In the genomic region with DNA sequence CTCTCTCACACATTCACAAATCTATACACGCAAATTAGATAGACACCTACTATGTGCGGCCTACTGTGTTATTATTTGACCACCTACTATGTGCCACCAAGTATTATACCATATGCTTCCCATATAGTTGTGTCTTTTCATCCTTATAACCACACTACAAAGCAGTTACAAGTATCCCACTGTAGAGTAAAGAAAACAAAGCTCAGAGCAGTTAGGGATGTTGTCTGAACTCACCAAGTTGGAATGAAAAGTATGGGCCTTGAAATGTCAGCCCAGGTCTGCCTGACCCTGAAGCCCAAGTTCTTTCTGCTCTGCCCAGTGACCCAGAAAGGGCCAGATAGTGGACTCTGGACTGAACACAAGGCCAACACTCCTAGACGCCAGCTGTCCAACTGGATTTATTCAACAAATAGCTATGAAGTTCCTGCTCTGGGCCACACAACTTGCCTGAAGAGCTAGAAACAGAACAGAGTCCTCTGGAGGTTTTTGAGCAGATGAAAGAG, we compare ENCODE assay signal across 2 cellular contexts.
A peak's percentile ranks its signal among the peaks of the same experiment; 100 is the strongest.
TF ChIP-seq lines count a peak whose summit lies in the region.

No MANE protein-coding gene starts in this region.

TF ChIP-seq in K562, 482 proteins besides CTCF, POLR2A, EP300 and RAD21:
- TF ChIP-seq, protein P1, sequence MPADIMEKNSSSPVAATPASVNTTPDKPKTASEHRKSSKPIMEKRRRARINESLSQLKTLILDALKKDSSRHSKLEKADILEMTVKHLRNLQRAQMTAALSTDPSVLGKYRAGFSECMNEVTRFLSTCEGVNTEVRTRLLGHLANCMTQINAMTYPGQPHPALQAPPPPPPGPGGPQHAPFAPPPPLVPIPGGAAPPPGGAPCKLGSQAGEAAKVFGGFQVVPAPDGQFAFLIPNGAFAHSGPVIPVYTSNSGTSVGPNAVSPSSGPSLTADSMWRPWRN (IDR thresholded peaks at IDR 0.05; ENCODE audit: low read depth) = no peak
- TF ChIP-seq SMARCA4 (IDR thresholded peaks at IDR 0.05) = no peak
- TF ChIP-seq ZKSCAN1 (IDR thresholded peaks at IDR 0.05; ENCODE audit: low read depth, low read length) = peak; percentile 89
- TF ChIP-seq RFX1 (IDR thresholded peaks at IDR 0.05) = no peak
- TF ChIP-seq SUPT5H (IDR thresholded peaks at IDR 0.05) = no peak
- no peak for TF ChIP-seq ZNF584 (CRISPR knock-in tag; IDR thresholded peaks at IDR 0.05; ENCODE audit: low read depth)

TF ChIP-seq in liver, 16 proteins besides CTCF, POLR2A, EP300 and RAD21:
- TF ChIP-seq NR2F2 (IDR thresholded peaks at IDR 0.05) (peak; percentile 68), HNF4A (conservative IDR thresholded peaks at IDR 0.05) (peak; percentile 84 to 87), RXRA (IDR thresholded peaks at IDR 0.05) (peak; percentile 63 to 70), JUND (IDR thresholded peaks at IDR 0.05) (peak in 1 of 2 donors; percentile 22), EGR1 (IDR thresholded peaks at IDR 0.05; ENCODE audit: low read depth in 2 of 2) (no peak), HNF4G (IDR thresholded peaks at IDR 0.05) (peak; percentile 33), TAF1 (conservative IDR thresholded peaks at IDR 0.05) (no peak), SP1 (IDR thresholded peaks at IDR 0.05) (peak; percentile 45)
- TF ChIP-seq, protein P2, sequence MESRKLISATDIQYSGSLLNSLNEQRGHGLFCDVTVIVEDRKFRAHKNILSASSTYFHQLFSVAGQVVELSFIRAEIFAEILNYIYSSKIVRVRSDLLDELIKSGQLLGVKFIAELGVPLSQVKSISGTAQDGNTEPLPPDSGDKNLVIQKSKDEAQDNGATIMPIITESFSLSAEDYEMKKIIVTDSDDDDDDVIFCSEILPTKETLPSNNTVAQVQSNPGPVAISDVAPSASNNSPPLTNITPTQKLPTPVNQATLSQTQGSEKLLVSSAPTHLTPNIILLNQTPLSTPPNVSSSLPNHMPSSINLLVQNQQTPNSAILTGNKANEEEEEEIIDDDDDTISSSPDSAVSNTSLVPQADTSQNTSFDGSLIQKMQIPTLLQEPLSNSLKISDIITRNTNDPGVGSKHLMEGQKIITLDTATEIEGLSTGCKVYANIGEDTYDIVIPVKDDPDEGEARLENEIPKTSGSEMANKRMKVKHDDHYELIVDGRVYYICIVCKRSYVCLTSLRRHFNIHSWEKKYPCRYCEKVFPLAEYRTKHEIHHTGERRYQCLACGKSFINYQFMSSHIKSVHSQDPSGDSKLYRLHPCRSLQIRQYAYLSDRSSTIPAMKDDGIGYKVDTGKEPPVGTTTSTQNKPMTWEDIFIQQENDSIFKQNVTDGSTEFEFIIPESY (IDR thresholded peaks at IDR 0.05) = no peak
- TF ChIP-seq, protein P3, sequence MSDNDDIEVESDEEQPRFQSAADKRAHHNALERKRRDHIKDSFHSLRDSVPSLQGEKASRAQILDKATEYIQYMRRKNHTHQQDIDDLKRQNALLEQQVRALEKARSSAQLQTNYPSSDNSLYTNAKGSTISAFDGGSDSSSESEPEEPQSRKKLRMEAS (IDR thresholded peaks at IDR 0.05) = peak; percentile 21
- TF ChIP-seq, protein P4, sequence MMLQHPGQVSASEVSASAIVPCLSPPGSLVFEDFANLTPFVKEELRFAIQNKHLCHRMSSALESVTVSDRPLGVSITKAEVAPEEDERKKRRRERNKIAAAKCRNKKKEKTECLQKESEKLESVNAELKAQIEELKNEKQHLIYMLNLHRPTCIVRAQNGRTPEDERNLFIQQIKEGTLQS (IDR thresholded peaks at IDR 0.05) = no peak
- TF ChIP-seq, protein P5, sequence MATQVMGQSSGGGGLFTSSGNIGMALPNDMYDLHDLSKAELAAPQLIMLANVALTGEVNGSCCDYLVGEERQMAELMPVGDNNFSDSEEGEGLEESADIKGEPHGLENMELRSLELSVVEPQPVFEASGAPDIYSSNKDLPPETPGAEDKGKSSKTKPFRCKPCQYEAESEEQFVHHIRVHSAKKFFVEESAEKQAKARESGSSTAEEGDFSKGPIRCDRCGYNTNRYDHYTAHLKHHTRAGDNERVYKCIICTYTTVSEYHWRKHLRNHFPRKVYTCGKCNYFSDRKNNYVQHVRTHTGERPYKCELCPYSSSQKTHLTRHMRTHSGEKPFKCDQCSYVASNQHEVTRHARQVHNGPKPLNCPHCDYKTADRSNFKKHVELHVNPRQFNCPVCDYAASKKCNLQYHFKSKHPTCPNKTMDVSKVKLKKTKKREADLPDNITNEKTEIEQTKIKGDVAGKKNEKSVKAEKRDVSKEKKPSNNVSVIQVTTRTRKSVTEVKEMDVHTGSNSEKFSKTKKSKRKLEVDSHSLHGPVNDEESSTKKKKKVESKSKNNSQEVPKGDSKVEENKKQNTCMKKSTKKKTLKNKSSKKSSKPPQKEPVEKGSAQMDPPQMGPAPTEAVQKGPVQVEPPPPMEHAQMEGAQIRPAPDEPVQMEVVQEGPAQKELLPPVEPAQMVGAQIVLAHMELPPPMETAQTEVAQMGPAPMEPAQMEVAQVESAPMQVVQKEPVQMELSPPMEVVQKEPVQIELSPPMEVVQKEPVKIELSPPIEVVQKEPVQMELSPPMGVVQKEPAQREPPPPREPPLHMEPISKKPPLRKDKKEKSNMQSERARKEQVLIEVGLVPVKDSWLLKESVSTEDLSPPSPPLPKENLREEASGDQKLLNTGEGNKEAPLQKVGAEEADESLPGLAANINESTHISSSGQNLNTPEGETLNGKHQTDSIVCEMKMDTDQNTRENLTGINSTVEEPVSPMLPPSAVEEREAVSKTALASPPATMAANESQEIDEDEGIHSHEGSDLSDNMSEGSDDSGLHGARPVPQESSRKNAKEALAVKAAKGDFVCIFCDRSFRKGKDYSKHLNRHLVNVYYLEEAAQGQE (IDR thresholded peaks at IDR 0.05) = peak; percentile 40
TF ChIP-seq in liver: peak in this region for 8.
